In the genomic region with DNA sequence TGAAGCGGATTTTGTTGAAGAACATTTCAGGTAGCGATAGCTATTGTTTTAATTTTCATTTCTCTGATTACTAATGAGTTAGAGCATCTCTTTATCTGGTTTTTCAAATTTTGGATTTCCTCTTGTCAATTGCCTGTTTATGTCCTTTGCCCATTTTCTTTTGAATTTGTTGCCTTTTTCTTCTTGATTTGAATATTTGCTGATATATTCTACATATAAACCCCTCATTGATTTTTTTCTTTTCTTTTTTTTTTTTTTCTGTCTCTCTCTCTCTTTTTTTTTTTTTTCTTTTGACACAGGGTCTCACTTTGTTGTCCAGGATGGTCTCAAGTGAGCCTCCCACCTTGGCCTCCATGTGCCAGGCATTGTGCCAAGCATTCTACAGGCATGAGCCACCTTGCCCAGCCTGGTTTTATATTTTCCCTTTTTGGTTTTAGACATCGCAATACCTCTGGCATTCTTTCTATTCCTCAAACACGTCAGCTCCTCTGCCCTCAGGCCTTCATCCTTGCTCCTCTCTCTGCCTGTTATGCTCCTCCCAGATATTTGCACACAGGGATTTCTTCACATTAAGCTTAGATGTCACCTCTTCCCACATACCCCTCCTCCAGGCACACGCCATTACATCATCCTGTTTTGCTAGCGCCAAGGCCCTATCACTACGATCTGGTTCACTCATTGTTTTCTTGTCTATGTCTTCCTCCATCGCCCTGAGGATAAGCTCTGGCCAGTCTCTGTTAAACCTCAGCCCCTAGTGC, we compare ENCODE assay signal across 14 cellular contexts.
DNase-seq lines count a peak whose midpoint lies in the region; ATAC-seq lines count a peak whose summit lies in the region.
"Had no signal": no experiment of that assay in that cellular context is flagged by ENCODE, and none has a peak within 500 bp of the region (broad histone marks: within the 10 kb centered on the region; RNA-seq: fewer than 3 reads in every experiment).

No MANE protein-coding gene starts in this region.

- no peak for ATAC-seq in GM18519 (IDR thresholded peaks at IDR 0.05; ENCODE audit: low FRiP score, unreplicated experiment)
- ATAC-seq: activated CD4-positive, alpha-beta T cell treated with anti-CD3 and anti-CD28 coated beads for 36 hours; stimulated activated memory B cell treated with anti-CD40 and anti-IgM and Interleukin-4, amounts not matched to agents 10 μg/mL and 1 μg/mL and 100 μg/mL, for 72 hours had no signal

- peak; percentile 94 for DNase-seq in SIG-M5 treated with dmso at 0.1 percent for 504 hours (lab: John Stamatoyannopoulos, UW; ENCODE audit: unreplicated experiment)
- DNase-seq in SIG-M5 (lab: John Stamatoyannopoulos, UW) = no peak
- peak; percentile 32 for DNase-seq in UCSD-AML1 (lab: John Stamatoyannopoulos, UW; ENCODE audit: unreplicated experiment)
- DNase-seq in fibroblast of the conjunctiva (ENCODE audit: low read depth) = peak; percentile 12
- DNase-seq in HUDEP-2 (lab: John Stamatoyannopoulos, UW; ENCODE audit: unreplicated experiment in 76 of 76) = no peak
- DNase-seq in anterior cingulate cortex (lab: John Stamatoyannopoulos, UW) = no peak
- DNase-seq in stimulated activated CD4-positive, alpha-beta T cell treated with anti-CD3 and anti-CD28 coated beads, Interleukin-4, amount 100 ng/mL, for 24 hours = no peak
- DNase-seq: activated CD4-positive, alpha-beta T cell treated with anti-CD3 and anti-CD28 coated beads for 36 hours; activated gamma-delta T cell; cerebellar nuclear complex; occipital lobe; SHP77 had no signal

Comparison
In these comparisons a context has a peak if more than half of its experiments do, and no peak if none do; other contexts are left out.
1. DNase-seq: peak in SIG-M5 treated with dmso at 0.1 percent for 504 hours (single experiment), UCSD-AML1 (single experiment) and fibroblast of the conjunctiva (single experiment); none in SIG-M5 (single experiment), HUDEP-2 (0 of 76), anterior cingulate cortex (0 of 58) and stimulated activated CD4-positive, alpha-beta T cell treated with anti-CD3 and anti-CD28 coated beads, Interleukin-4, amount 100 ng/mL, for 24 hours (single experiment).